ENCODE assay signal across 8 cellular contexts in the genomic region with DNA sequence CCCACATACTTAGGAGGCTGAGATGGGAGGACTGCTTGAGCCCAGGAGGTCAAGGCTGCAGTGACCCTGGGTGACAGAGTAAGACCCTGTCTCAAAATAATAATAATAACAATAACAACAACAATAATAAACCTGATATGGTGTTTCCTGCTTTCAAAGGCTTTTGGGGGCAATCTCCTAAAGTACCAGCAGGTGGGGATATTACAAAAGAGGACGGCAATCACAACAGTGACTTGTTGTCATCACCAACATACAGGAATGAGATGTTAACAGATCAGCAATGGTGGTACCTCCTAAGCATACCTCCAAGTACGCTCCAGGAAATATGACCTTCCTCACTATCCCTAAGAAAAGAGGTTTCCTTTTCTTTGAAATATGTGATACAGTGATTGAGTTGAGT.
DNase-seq lines count a peak whose midpoint lies in the region; ATAC-seq and TF ChIP-seq lines count a peak whose summit lies in the region.

No MANE protein-coding gene starts in this region.

- H3K4me2 ChIP-seq in neural progenitor cell, result no peak overlapping the region

- no peaks in the 10 kb centered on the region for H3K27me3 ChIP-seq in neural progenitor cell

- H3K4me3 Mint-ChIP-seq in neural progenitor cell, result no peak overlapping the region

- no peaks in the 10 kb centered on the region for H3K27me3 Mint-ChIP-seq in neural progenitor cell (ENCODE audit: insufficient read depth, low read depth)

- no peak overlapping the region for H3K9ac ChIP-seq in neural progenitor cell

- no peaks in the 10 kb centered on the region for H4K20me1 ChIP-seq in neural progenitor cell (ENCODE audit: low read depth)

- no peaks in the 10 kb centered on the region for H3K79me2 ChIP-seq in neural progenitor cell (ENCODE audit: low read depth)

- no peak overlapping the region for H2AFZ ChIP-seq in neural progenitor cell (replicated peaks)

- TF ChIP-seq CTCF in GM12875 (IDR thresholded peaks at IDR 0.05; ENCODE audit: borderline replicate concordance, insufficient read depth, low read depth, low read length) (peak; percentile 63; the same call in 1 of the 2 replicates), neural progenitor cell (IDR thresholded peaks at IDR 0.05) (peak; percentile 71)

- H3K27ac ChIP-seq in neural progenitor cell, result no peak overlapping the region

- peak; percentile 34 for DNase-seq in ACHN
- peak; percentile 25 for DNase-seq in NCI-H345 (lab: John Stamatoyannopoulos, UW)
- DNase-seq in dedifferentiated amniotic fluid mesenchymal stem cell (ENCODE audit: extremely low spot score), result peak; percentile 26
- peak; percentile 62 for DNase-seq in neural progenitor cell (ENCODE audit: low spot score)
- DNase-seq in activated CD4-positive, CD25-positive, alpha-beta regulatory T cell treated with anti-CD3 and anti-CD28 coated beads, Interleukin-2, amount 50 U/mL, for 72 hours, result no peak
- DNase-seq in central memory CD4-positive, alpha-beta T cell, result no peak

- H3K9me3 Mint-ChIP-seq in neural progenitor cell, result no peaks in the 10 kb centered on the region

- H3F3A ChIP-seq in neural progenitor cell (ENCODE audit: low read depth), result no peaks in the 10 kb centered on the region

- no peaks in the 10 kb centered on the region for H3K9me3 ChIP-seq in neural progenitor cell (ENCODE audit: low read depth)

- H3K27ac Mint-ChIP-seq in neural progenitor cell, result no peak overlapping the region

- no peaks in the 10 kb centered on the region for H3K36me3 ChIP-seq in neural progenitor cell

- in situ Hi-C loops in ACHN (cut with HindIII; ENCODE audit: low pct_ligation_motif_present, low pct_unique_long_range_greater_than_20kb, low sequenced_read_pairs), result no loop called here

- H3K4me1 Mint-ChIP-seq in neural progenitor cell, result no peaks in the 10 kb centered on the region

- peak; percentile 74 for ATAC-seq in HG02678 (IDR thresholded peaks at IDR 0.05; ENCODE audit: unreplicated experiment)

- H3K4me3 ChIP-seq in GM12875 (ENCODE audit: low read depth, low read length) (no peak overlapping the region), neural progenitor cell (no peak overlapping the region)

- no peaks in the 10 kb centered on the region for H3K36me3 Mint-ChIP-seq in neural progenitor cell

- no peaks in the 10 kb centered on the region for H3K4me1 ChIP-seq in neural progenitor cell

Comparison
In these comparisons a context has a peak if more than half of its experiments do, and no peak if none do; other contexts are left out.
1. DNase-seq: peak in ACHN (single experiment), NCI-H345 (single experiment), dedifferentiated amniotic fluid mesenchymal stem cell (single experiment) and neural progenitor cell (single experiment); none in activated CD4-positive, CD25-positive, alpha-beta regulatory T cell treated with anti-CD3 and anti-CD28 coated beads, Interleukin-2, amount 50 U/mL, for 72 hours (single experiment) and central memory CD4-positive, alpha-beta T cell (single experiment).